In the genomic region with DNA sequence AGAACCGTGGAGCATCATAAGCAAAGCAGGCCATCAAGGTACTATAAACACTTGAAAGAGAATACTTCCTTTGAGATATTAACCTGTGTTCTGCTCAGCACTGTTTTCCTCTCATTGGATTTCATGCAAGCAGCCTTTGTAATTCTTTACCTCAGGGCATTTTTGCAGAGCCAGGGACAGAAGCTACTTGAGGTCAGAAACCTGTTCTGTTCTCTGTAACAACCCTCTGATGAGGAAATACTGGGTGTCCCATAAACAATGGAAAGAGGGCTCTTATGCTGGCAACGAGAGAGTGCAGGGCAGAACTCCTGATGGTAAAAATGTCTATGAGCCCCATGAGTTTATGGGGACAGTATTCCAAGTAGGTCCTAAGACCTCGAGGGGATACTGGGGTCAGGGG, we compare ENCODE assay signal across 20 cellular contexts.
DNase-seq lines count a peak whose midpoint lies in the region; ATAC-seq, FAIRE-seq and TF ChIP-seq lines count a peak whose summit lies in the region.
"Had no signal": no experiment of that assay in that cellular context is flagged by ENCODE, and none has a peak within 500 bp of the region (broad histone marks: within the 10 kb centered on the region; RNA-seq: fewer than 3 reads in every experiment).

No MANE protein-coding gene starts in this region.

- no peaks in the 10 kb centered on the region for H4K20me1 ChIP-seq in GM23338 (replicated peaks; ENCODE audit: insufficient read depth)

- no peaks in the 10 kb centered on the region for H3K79me2 ChIP-seq in GM23338 (replicated peaks; ENCODE audit: insufficient read depth)

- H3K9me2 ChIP-seq in GM23338 (ENCODE audit: insufficient read depth), result peaks cover 2% of the 10 kb centered on the region; the same call in 1 of the 2 replicates

- no peak overlapping the region for H3K4me3 Mint-ChIP-seq in GM23338
- H3K4me3 Mint-ChIP-seq in nephron progenitor cell, result no peak overlapping the region
- H3K4me3 Mint-ChIP-seq: CD14-positive monocyte had no signal

- H3K36me3 Mint-ChIP-seq in GM23338 (ENCODE audit: low read depth), result peaks cover 2% of the 10 kb centered on the region; the same call in 1 of the 3 replicates
- H3K36me3 Mint-ChIP-seq in nephron progenitor cell (ENCODE audit: low read depth), result no peaks in the 10 kb centered on the region
- H3K36me3 Mint-ChIP-seq: CD14-positive monocyte had no signal

- DNase-seq in GM23338 (ENCODE audit: low spot score) (peak; percentile 15), NCI-H2029 (lab: John Stamatoyannopoulos, UW) (peak; percentile 13), bronchial epithelial cell (ENCODE audit: low read depth) (peak; percentile 36), nephron progenitor cell (no peak), GM13977 (ENCODE audit: low spot score) (no peak), sciatic nerve (ENCODE audit: low spot score) (no peak)
- DNase-seq: GF-D8, MG63, NCI-H1048, NCI-H1436, NCI-H1930, NCI-H510A treated with DMSO at 0.1 percent for 48 hours, NCI-H774, SHP77 had no signal

- TF ChIP-seq CTCF in GM23338 (conservative IDR thresholded peaks at IDR 0.05; ENCODE audit: low read depth in 2 of 2), result no peak
- TF ChIP-seq CTCF in bronchial epithelial cell (IDR thresholded peaks at IDR 0.05; ENCODE audit: insufficient read depth, low read length, severe bottlenecking), result no peak
- no peak for TF ChIP-seq CTCF in nephron progenitor cell (IDR thresholded peaks at IDR 0.05)
- no peak for TF ChIP-seq CTCF in GM13977 (IDR thresholded peaks at IDR 0.05; ENCODE audit: extremely low read depth, insufficient read depth, missing control alignments)

- H3K36me3 ChIP-seq in GM23338 (ENCODE audit: insufficient read depth), result no peaks in the 10 kb centered on the region
- H3K36me3 ChIP-seq in bronchial epithelial cell (ENCODE audit: control insufficient read depth, insufficient read depth, low read length), result no peaks in the 10 kb centered on the region
- H3K36me3 ChIP-seq: MG63 had no signal

- H2AFZ ChIP-seq in GM23338, result 0 out of 2 replicates have a peak overlapping the region, but pooled peaks have one; percentile 47

- H3K4me1 ChIP-seq in GM23338 (ENCODE audit: insufficient read depth), result peaks cover 11% of the 10 kb centered on the region

- H3K27ac ChIP-seq in GM23338 (ENCODE audit: low read depth), result no peak overlapping the region
- H3K27ac ChIP-seq: KMS-11, SK-N-MC had no signal

- no peak for FAIRE-seq in bronchial epithelial cell (lab: Jason Lieb, UNC)
- FAIRE-seq: GM18507, H54 had no signal

- H3K27ac Mint-ChIP-seq in GM23338 (no peak overlapping the region), nephron progenitor cell (peak overlapping the region; percentile 59)
- H3K27ac Mint-ChIP-seq: CD14-positive monocyte had no signal

- H3K4me3 ChIP-seq in GM23338 (no peak overlapping the region), bronchial epithelial cell (ENCODE audit: low read depth, low read length) (no peak overlapping the region)
- H3K4me3 ChIP-seq: MG63, SK-N-MC had no signal

- peaks cover 2% of the 10 kb centered on the region; the same call in 2 of the 3 replicates for H3K9me3 Mint-ChIP-seq in GM23338
- H3K9me3 Mint-ChIP-seq in nephron progenitor cell, result peaks cover 9% of the 10 kb centered on the region

- intact Hi-C loops in sciatic nerve (cut with DNase I), result no loop called here

- H3K27me3 ChIP-seq in GM23338 (ENCODE audit: insufficient read depth) (no peaks in the 10 kb centered on the region), bronchial epithelial cell (ENCODE audit: control insufficient read depth, insufficient read depth, low read length) (no peaks in the 10 kb centered on the region)
- H3K27me3 ChIP-seq: MG63 had no signal

- peaks cover 14% of the 10 kb centered on the region; the same call in 2 of the 3 replicates for H3K4me1 Mint-ChIP-seq in GM23338
- no peaks in the 10 kb centered on the region for H3K4me1 Mint-ChIP-seq in nephron progenitor cell
- H3K4me1 Mint-ChIP-seq: CD14-positive monocyte had no signal

- H3K4me2 ChIP-seq in GM23338, result no peak overlapping the region; the same call in 1 of the 2 replicates
- H3K4me2 ChIP-seq: KMS-11 had no signal

- in situ Hi-C loops in GM13977 (cut with MboI; ENCODE audit: low pct_unique_long_range_greater_than_20kb, low sequenced_read_pairs, unreplicated experiment), result no loop called here

- H3K27me3 Mint-ChIP-seq in GM23338 (ENCODE audit: insufficient read depth, low read depth, poor library complexity), result peaks cover 2% of the 10 kb centered on the region
- H3K27me3 Mint-ChIP-seq in nephron progenitor cell (ENCODE audit: low read depth, poor library complexity), result peaks cover 7% of the 10 kb centered on the region

- ATAC-seq in GM23338 (no peak; the same call in 1 of the 3 replicates), sciatic nerve (no peak), HG03025 (IDR thresholded peaks at IDR 0.05; ENCODE audit: low FRiP score, unreplicated experiment) (no peak)

- no peaks in the 10 kb centered on the region for H3F3A ChIP-seq in GM23338 (replicated peaks; ENCODE audit: low read depth)

TF ChIP-seq in GM23338, 12 proteins besides CTCF, POLR2A, EP300 and RAD21 (continues in another document):
- TF ChIP-seq EZH2 (IDR thresholded peaks at IDR 0.05; ENCODE audit: low read depth, unreplicated experiment), result no peak
- no peak for TF ChIP-seq CREB1 (CRISPR knock-in tag; IDR thresholded peaks at IDR 0.05; ENCODE audit: low read depth)
- no peak for TF ChIP-seq JUNB (IDR thresholded peaks at IDR 0.05; ENCODE audit: unreplicated experiment)
- TF ChIP-seq, protein P1, sequence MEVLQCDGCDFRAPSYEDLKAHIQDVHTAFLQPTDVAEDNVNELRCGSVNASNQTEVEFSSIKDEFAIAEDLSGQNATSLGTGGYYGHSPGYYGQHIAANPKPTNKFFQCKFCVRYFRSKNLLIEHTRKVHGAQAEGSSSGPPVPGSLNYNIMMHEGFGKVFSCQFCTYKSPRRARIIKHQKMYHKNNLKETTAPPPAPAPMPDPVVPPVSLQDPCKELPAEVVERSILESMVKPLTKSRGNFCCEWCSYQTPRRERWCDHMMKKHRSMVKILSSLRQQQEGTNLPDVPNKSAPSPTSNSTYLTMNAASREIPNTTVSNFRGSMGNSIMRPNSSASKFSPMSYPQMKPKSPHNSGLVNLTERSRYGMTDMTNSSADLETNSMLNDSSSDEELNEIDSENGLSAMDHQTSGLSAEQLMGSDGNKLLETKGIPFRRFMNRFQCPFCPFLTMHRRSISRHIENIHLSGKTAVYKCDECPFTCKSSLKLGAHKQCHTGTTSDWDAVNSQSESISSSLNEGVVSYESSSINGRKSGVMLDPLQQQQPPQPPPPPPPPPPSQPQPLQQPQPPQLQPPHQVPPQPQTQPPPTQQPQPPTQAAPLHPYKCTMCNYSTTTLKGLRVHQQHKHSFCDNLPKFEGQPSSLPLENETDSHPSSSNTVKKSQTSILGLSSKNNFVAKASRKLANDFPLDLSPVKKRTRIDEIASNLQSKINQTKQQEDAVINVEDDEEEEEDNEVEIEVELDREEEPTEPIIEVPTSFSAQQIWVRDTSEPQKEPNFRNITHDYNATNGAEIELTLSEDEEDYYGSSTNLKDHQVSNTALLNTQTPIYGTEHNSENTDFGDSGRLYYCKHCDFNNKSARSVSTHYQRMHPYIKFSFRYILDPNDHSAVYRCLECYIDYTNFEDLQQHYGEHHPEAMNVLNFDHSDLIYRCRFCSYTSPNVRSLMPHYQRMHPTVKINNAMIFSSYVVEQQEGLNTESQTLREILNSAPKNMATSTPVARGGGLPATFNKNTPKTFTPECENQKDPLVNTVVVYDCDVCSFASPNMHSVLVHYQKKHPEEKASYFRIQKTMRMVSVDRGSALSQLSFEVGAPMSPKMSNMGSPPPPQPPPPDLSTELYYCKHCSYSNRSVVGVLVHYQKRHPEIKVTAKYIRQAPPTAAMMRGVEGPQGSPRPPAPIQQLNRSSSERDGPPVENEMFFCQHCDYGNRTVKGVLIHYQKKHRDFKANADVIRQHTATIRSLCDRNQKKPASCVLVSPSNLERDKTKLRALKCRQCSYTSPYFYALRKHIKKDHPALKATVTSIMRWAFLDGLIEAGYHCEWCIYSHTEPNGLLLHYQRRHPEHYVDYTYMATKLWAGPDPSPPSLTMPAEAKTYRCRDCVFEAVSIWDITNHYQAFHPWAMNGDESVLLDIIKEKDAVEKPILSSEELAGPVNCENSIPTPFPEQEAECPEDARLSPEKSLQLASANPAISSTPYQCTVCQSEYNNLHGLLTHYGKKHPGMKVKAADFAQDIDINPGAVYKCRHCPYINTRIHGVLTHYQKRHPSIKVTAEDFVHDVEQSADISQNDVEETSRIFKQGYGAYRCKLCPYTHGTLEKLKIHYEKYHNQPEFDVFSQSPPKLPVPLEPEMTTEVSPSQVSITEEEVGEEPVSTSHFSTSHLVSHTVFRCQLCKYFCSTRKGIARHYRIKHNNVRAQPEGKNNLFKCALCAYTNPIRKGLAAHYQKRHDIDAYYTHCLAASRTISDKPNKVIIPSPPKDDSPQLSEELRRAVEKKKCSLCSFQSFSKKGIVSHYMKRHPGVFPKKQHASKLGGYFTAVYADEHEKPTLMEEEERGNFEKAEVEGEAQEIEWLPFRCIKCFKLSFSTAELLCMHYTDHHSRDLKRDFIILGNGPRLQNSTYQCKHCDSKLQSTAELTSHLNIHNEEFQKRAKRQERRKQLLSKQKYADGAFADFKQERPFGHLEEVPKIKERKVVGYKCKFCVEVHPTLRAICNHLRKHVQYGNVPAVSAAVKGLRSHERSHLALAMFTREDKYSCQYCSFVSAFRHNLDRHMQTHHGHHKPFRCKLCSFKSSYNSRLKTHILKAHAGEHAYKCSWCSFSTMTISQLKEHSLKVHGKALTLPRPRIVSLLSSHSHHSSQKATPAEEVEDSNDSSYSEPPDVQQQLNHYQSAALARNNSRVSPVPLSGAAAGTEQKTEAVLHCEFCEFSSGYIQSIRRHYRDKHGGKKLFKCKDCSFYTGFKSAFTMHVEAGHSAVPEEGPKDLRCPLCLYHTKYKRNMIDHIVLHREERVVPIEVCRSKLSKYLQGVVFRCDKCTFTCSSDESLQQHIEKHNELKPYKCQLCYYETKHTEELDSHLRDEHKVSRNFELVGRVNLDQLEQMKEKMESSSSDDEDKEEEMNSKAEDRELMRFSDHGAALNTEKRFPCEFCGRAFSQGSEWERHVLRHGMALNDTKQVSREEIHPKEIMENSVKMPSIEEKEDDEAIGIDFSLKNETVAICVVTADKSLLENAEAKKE (CRISPR knock-in tag; IDR thresholded peaks at IDR 0.05), result no peak
- TF ChIP-seq EZH2phosphoT487 (IDR thresholded peaks at IDR 0.05; ENCODE audit: unreplicated experiment), result no peak

Comparison
In these comparisons a context has a peak if more than half of its experiments do, and no peak if none do; other contexts are left out.
1. DNase-seq: peak in GM23338 (single experiment), NCI-H2029 (single experiment) and bronchial epithelial cell (single experiment); none in nephron progenitor cell (single experiment), GM13977 (single experiment) and sciatic nerve (single experiment).